18 cellular contexts compared by ENCODE assay signal in the genomic region with DNA sequence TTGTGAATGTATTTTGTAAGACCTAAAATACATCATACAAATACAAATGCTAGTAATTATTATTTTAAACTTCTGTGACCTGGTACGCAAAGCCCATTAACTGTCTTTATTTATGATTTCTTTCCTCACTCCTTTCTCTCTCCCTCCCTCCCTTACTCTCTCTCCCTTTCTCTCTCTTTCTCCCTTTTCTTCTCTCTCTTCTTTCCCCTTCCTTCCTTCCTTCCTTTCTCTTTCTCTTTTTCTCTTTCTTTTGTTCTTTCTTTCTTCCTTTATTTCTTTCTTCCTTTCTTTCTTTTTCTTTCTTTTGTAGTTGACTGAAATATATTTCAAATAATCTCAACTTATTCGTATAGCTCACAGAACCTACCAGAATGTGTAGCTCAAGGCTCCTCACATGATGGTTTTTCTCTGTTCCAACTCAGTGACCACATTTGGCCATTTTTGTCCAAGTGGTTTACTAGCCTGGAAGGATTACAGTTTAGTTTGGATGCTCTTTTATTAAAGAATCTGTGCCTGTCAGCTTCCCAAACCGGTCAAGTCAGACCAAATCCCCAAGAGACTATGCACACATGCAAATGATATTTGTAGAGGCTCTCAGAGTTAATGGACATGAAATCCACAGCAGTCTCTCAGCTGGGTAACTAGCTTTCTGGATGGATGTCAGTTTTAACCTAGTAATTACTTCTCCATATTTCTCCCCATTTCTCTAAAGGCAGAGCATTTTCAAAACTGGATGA.
DNase-seq lines count a peak whose midpoint lies in the region; ATAC-seq and TF ChIP-seq lines count a peak whose summit lies in the region.
"Had no signal": no experiment of that assay in that cellular context is flagged by ENCODE, and none has a peak within 500 bp of the region (broad histone marks: within the 10 kb centered on the region; RNA-seq: fewer than 3 reads in every experiment).

No MANE protein-coding gene starts in this region.

- no peak for TF ChIP-seq CTCF in astrocyte of the cerebellum (IDR thresholded peaks at IDR 0.05; ENCODE audit: low read depth, low read length, missing control alignments)
- TF ChIP-seq CTCF in BE2C (IDR thresholded peaks at IDR 0.05; ENCODE audit: low read depth, low read length): no peak

- ATAC-seq in GM18498 (IDR thresholded peaks at IDR 0.05; ENCODE audit: unreplicated experiment) (no peak), HG03280 (IDR thresholded peaks at IDR 0.05; ENCODE audit: unreplicated experiment) (no peak)
- ATAC-seq: GM12878, mucosa of descending colon had no signal

- no peaks in the 10 kb centered on the region for H3K9me3 ChIP-seq in BE2C

- H3K4me3 ChIP-seq in astrocyte of the cerebellum (ENCODE audit: low read depth, low read length): no peak overlapping the region
- no peak overlapping the region for H3K4me3 ChIP-seq in BE2C (ENCODE audit: low read depth, low read length)
- H3K4me3 ChIP-seq: BLaER1 treated with 17β-estradiol and CSF1 and Interleukin-3, amounts not matched to agents 10 nM and 100 nM; GM12878; mucosa of descending colon; SK-N-MC; suprapubic skin had no signal

- no peaks in the 10 kb centered on the region for H3K27me3 ChIP-seq in BE2C
- H3K27me3 ChIP-seq: BLaER1 treated with 17β-estradiol and CSF1 and Interleukin-3, amounts not matched to agents 10 nM and 100 nM; suprapubic skin had no signal

- in situ Hi-C loops in astrocyte of the cerebellum (cut with HindIII; ENCODE audit: low sequenced_read_pairs): no loop called here

- H3K36me3 ChIP-seq in BE2C: no peaks in the 10 kb centered on the region
- H3K36me3 ChIP-seq: BLaER1 treated with 17β-estradiol and CSF1 and Interleukin-3, amounts not matched to agents 10 nM and 100 nM; suprapubic skin had no signal

- no peaks in the 10 kb centered on the region for H3K4me1 ChIP-seq in BE2C
- H3K4me1 ChIP-seq: suprapubic skin had no signal

- DNase-seq in AG20443 (ENCODE audit: low spot score) (peak; percentile 73), NCI-H187 (lab: John Stamatoyannopoulos, UW) (peak; percentile 6 to 61), astrocyte of the cerebellum (ENCODE audit: low read depth) (peak; percentile 93), hepatic stellate cell (ENCODE audit: low spot score) (peak; percentile 35), BE2C (no peak), DMS53 (lab: John Stamatoyannopoulos, UW) (no peak)
- DNase-seq: aorta, DND-41, endodermal cell, head of caudate nucleus, kidney, mucosa of descending colon had no signal

Comparison
In these comparisons a context has a peak if more than half of its experiments do, and no peak if none do; other contexts are left out.
1. DNase-seq: peak in AG20443 (single experiment), NCI-H187 (2 of 2), astrocyte of the cerebellum (single experiment) and hepatic stellate cell (single experiment); none in BE2C (single experiment) and DMS53 (single experiment).